Comparison of ENCODE assay signal across 24 cellular contexts in genomic region chr4:25014965-25015506, GRCh38. TPM values are rescaled to one million over a fixed set of nuclear protein-coding genes. Genes with fewer than 3 reads are reported as not detected.
A peak's percentile ranks its signal among the peaks of the same experiment; 100 is the strongest.
DNase-seq lines count a peak whose midpoint lies in the region; ATAC-seq and TF ChIP-seq lines count a peak whose summit lies in the region.
"Had no signal": no experiment of that assay in that cellular context is flagged by ENCODE, and none has a peak within 500 bp of the region (broad histone marks: within the 10 kb centered on the region; RNA-seq: fewer than 3 reads in every experiment).

No MANE protein-coding gene starts in this region.

- H3K4me1 ChIP-seq in parathyroid adenoma, result peaks cover 38% of the 10 kb centered on the region
- H3K4me1 ChIP-seq in vagina, result no peaks in the 10 kb centered on the region

- TF ChIP-seq POLR2A in vagina (IDR thresholded peaks at IDR 0.05), result no peak

- H3K9me3 ChIP-seq in parathyroid adenoma (ENCODE audit: control insufficient read depth, low read length) (no peaks in the 10 kb centered on the region), vagina (no peaks in the 10 kb centered on the region)
- H3K9me3 ChIP-seq: SK-N-SH had no signal

- H3K27ac ChIP-seq in parathyroid adenoma, result peak overlapping the region; percentile 95
- peak overlapping the region; percentile 54 for H3K27ac ChIP-seq in vagina
- H3K27ac ChIP-seq: KMS-11 had no signal

- intact Hi-C loops in vagina (cut with DNase I), result no loop called here

- no peaks in the 10 kb centered on the region for H3K9me3 Mint-ChIP-seq in activated T-cell treated with anti-CD3 and anti-CD28 coated beads, Interleukin-2, amount 50 U/mL, for 24 hours

- no peaks in the 10 kb centered on the region for H3K36me3 Mint-ChIP-seq in activated T-cell treated with anti-CD3 and anti-CD28 coated beads, Interleukin-2, amount 50 U/mL, for 24 hours (ENCODE audit: low read depth)
- H3K36me3 Mint-ChIP-seq: CD4-positive, CD25-positive, alpha-beta regulatory T cell had no signal

- no peaks in the 10 kb centered on the region for H3K4me1 Mint-ChIP-seq in activated T-cell treated with anti-CD3 and anti-CD28 coated beads, Interleukin-2, amount 50 U/mL, for 24 hours (ENCODE audit: low read depth)
- H3K4me1 Mint-ChIP-seq: CD4-positive, CD25-positive, alpha-beta regulatory T cell had no signal

- no peak overlapping the region for H3K27ac Mint-ChIP-seq in activated T-cell treated with anti-CD3 and anti-CD28 coated beads, Interleukin-2, amount 50 U/mL, for 24 hours
- H3K27ac Mint-ChIP-seq: CD4-positive, CD25-positive, alpha-beta regulatory T cell had no signal

- H3K79me2 ChIP-seq in parathyroid adenoma, result peaks cover 2% of the 10 kb centered on the region

- no peak for ATAC-seq in GM18873 (IDR thresholded peaks at IDR 0.05; ENCODE audit: low FRiP score, unreplicated experiment)
- ATAC-seq: HCT116, PC-3 had no signal

- peak; percentile 32 for DNase-seq in NOMO-1 treated with DMSO at 0.1 percent for 48 hours (lab: John Stamatoyannopoulos, UW; ENCODE audit: unreplicated experiment)
- no peak for DNase-seq in NOMO-1 treated with dmso at 0.1 percent for 144 hours (lab: John Stamatoyannopoulos, UW; ENCODE audit: unreplicated experiment)
- DNase-seq in globus pallidus (ENCODE audit: low spot score), result peak; percentile 29
- no peak for DNase-seq in vagina (ENCODE audit: extremely low spot score in 2 of 2)
- no peak for DNase-seq in SIG-M5 treated with dmso at 0.1 percent for 504 hours (lab: John Stamatoyannopoulos, UW; ENCODE audit: unreplicated experiment)
- no peak for DNase-seq in activated T-cell treated with anti-CD3 and anti-CD28 coated beads, Interleukin-2, amount 50 U/mL, for 24 hours
- DNase-seq: 8988T; CD4-positive, CD25-positive, alpha-beta regulatory T cell; EL; GF-D8; IMR-90; MV-4-11; NCI-H1694; NCI-H2081; NCI-H2171 treated with DMSO at 0.1 percent for 48 hours; NCI-H526; PC-3; SHP77; SK-N-SH had no signal

- H3K36me3 ChIP-seq in parathyroid adenoma (ENCODE audit: control insufficient read depth, insufficient read depth, low read length), result no peaks in the 10 kb centered on the region
- H3K36me3 ChIP-seq in vagina, result no peaks in the 10 kb centered on the region

- TF ChIP-seq CTCF in parathyroid adenoma (IDR thresholded peaks at IDR 0.05) (no peak), vagina (IDR thresholded peaks at IDR 0.05) (no peak)

- no peak overlapping the region for H3K4me3 ChIP-seq in parathyroid adenoma (ENCODE audit: low read depth, low read length)
- H3K4me3 ChIP-seq in vagina, result no peak overlapping the region

- no peak overlapping the region for H3K9ac ChIP-seq in parathyroid adenoma
- H3K9ac ChIP-seq: KMS-11, SK-N-SH had no signal

- H3K4me2 ChIP-seq in parathyroid adenoma (ENCODE audit: low read length), result no peak overlapping the region
- H3K4me2 ChIP-seq: KMS-11, SK-N-SH had no signal

- H3K27me3 Mint-ChIP-seq in activated T-cell treated with anti-CD3 and anti-CD28 coated beads, Interleukin-2, amount 50 U/mL, for 24 hours, result peaks cover 20% of the 10 kb centered on the region

- no peak overlapping the region for H2AFZ ChIP-seq in parathyroid adenoma

- H3K27me3 ChIP-seq in parathyroid adenoma (ENCODE audit: control insufficient read depth, insufficient read depth, low read length) (no peaks in the 10 kb centered on the region), vagina (no peaks in the 10 kb centered on the region)

- H3K4me3 Mint-ChIP-seq in activated T-cell treated with anti-CD3 and anti-CD28 coated beads, Interleukin-2, amount 50 U/mL, for 24 hours, result no peak overlapping the region
- H3K4me3 Mint-ChIP-seq: CD4-positive, CD25-positive, alpha-beta regulatory T cell had no signal

RNA-seq across cellular contexts. Expression of gene LGI2, which starts 15.7 kb away (rescaled TPM):
- total RNA-seq in vagina, result 0.98 TPM
- total RNA-seq: CD4-positive, CD25-positive, alpha-beta regulatory T cell; IMR-90; RPMI7951 had no signal

Comparison
In these comparisons a context has a peak if more than half of its experiments do, and no peak if none do; other contexts are left out.
1. DNase-seq: peak in NOMO-1 treated with DMSO at 0.1 percent for 48 hours (single experiment) and globus pallidus (single experiment); none in NOMO-1 treated with dmso at 0.1 percent for 144 hours (single experiment), vagina (0 of 2), SIG-M5 treated with dmso at 0.1 percent for 504 hours (single experiment) and activated T-cell treated with anti-CD3 and anti-CD28 coated beads, Interleukin-2, amount 50 U/mL, for 24 hours (single experiment).